27 cellular contexts compared by ENCODE assay signal in the genomic region with DNA sequence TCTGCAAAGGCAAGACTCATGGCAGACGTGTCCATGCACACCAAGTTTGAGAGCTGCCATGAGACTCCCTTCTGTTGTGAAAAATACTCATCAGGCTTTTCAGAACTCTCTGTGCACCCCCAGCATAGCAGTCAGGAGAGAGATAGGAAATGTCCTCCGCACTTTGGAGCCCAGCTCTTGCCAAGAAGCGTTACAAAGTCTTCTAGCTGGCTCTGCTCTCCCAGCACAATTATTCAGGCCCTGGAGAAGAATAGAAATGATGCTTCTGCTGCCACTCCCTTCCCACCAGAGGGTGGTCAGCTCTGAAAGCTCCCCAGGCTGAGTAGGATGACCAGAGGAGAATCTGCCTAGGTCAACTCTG.
DNase-seq lines count a peak whose midpoint lies in the region; ATAC-seq, FAIRE-seq and TF ChIP-seq lines count a peak whose summit lies in the region.
"Had no signal": no experiment of that assay in that cellular context is flagged by ENCODE, and none has a peak within 500 bp of the region (broad histone marks: within the 10 kb centered on the region; RNA-seq: fewer than 3 reads in every experiment).

No MANE protein-coding gene starts in this region.

- no peaks in the 10 kb centered on the region for H4K20me1 ChIP-seq in HepG2 (ENCODE audit: insufficient read depth, low read length)

- H3K4me2 ChIP-seq in HepG2 (ENCODE audit: low read depth, low read length): no peak overlapping the region

- TF ChIP-seq POLR2A in HepG2 (IDR thresholded peaks at IDR 0.05; ENCODE audit: insufficient read depth in 1 of 2, low read depth in 2 of 2, low read length in 2 of 2) (no peak), adrenal gland (IDR thresholded peaks at IDR 0.05) (no peak)

- H3K36me3 Mint-ChIP-seq in chondrocyte (ENCODE audit: low read depth): no peaks in the 10 kb centered on the region

- H3K4me3 ChIP-seq in HepG2 (replicated peaks in 1 of 3; ENCODE audit: insufficient read depth in 1 of 3, low read depth in 2 of 3, low read length in 3 of 3) (no peak overlapping the region), adrenal gland (no peak overlapping the region)
- H3K4me3 ChIP-seq: gastroesophageal sphincter, mucosa of descending colon, right atrium auricular region, thyroid gland had no signal

- CTCF ChIA-PET in RWPE1 (lab: Yijun Ruan, JAX) (no interaction called here), HepG2 (lab: Yijun Ruan, JAX; ENCODE audit: low intra/inter-chr PET ratio, low total read pairs) (no interaction called here)

- FAIRE-seq in HepG2 (lab: Jason Lieb, UNC) (no peak), RCC 7860 (lab: Jason Lieb, UNC) (no peak)
- FAIRE-seq: GM19239 had no signal

- no peaks in the 10 kb centered on the region for H3K36me3 ChIP-seq in HepG2 (replicated peaks in 1 of 2; ENCODE audit: control insufficient read depth in 1 of 2, insufficient read depth in 2 of 2, low read length in 2 of 2)
- H3K36me3 ChIP-seq in adrenal gland (replicated peaks in 1 of 2): no peaks in the 10 kb centered on the region
- H3K36me3 ChIP-seq: gastroesophageal sphincter, right atrium auricular region, thyroid gland had no signal

- 85% methylated on average over 2 of the region's 3 CpGs for WGBS in HepG2 (ENCODE audit: low lambda C conversion rate)
- WGBS in adrenal gland, 4 donors: 69 to 100% (median 95%) methylated on average over 2 to 3 of the region's 3 CpGs

- H2AFZ ChIP-seq in HepG2 (ENCODE audit: low read length): peak overlapping the region; percentile 2
- H2AFZ ChIP-seq: parathyroid adenoma had no signal

- DNase-seq in AG08395 (ENCODE audit: low spot score) (peak; percentile 38), RWPE1 (ENCODE audit: low spot score) (no peak), chondrocyte (ENCODE audit: low spot score) (no peak), HepG2 (ENCODE audit: low spot score) (no peak), adrenal gland (no peak), RCC 7860 (ENCODE audit: low spot score) (no peak), SKM-1 (lab: John Stamatoyannopoulos, UW; ENCODE audit: unreplicated experiment) (no peak)
- DNase-seq: activated B cell treated with CpG ODN at 0.5 μM for 24 hours; cerebellar nuclear complex; hippocampal formation; MM.1S; mucosa of descending colon; NCI-H1436 treated with DMSO at 0.1 percent for 48 hours; NCI-H2171; NCI-H510A treated with DMSO at 0.1 percent for 48 hours; NK-92 treated with Interleukin-12 subunit alpha and Interleukin-12 subunit beta, amount 100 ng/mL, for 24 hours; T-helper 9 cell; thyroid gland had no signal

- no peak overlapping the region for H3K4me3 Mint-ChIP-seq in chondrocyte (ENCODE audit: unreplicated experiment)
- H3K4me3 Mint-ChIP-seq: activated B cell treated with CpG ODN at 0.5 μM for 24 hours; stimulated activated naive CD8-positive, alpha-beta T cell treated with anti-CD3 and anti-CD28 coated beads, Interleukin-15, Interleukin-2, amounts not matched to agents 100 ng/mL and 50 ng/mL, for 24 hours had no signal

- ATAC-seq in HepG2 (no peak), HG03460 (IDR thresholded peaks at IDR 0.05; ENCODE audit: unreplicated experiment) (no peak)
- ATAC-seq: activated naive CD4-positive, alpha-beta T cell treated with anti-CD3 and anti-CD28 coated beads, Interleukin-2, amount 50 U/mL, for 72 hours; gastroesophageal sphincter; mucosa of descending colon had no signal

- no peaks in the 10 kb centered on the region for H3K9me3 Mint-ChIP-seq in chondrocyte (ENCODE audit: low read depth)
- H3K9me3 Mint-ChIP-seq: activated B cell treated with CpG ODN at 0.5 μM for 24 hours; activated naive CD4-positive, alpha-beta T cell treated with anti-CD3 and anti-CD28 coated beads, Interleukin-2, amount 50 U/mL, for 72 hours; activated T-helper 2 cell treated with anti-CD3 and anti-CD28 coated beads, Interferon-gamma antibody, Interleukin-2, Interleukin-4, amounts not matched to agents 10 μg/mL and 5 μg/mL and 100 μg/mL, durations not matched to agents 14 hours and 24 hours and 36 hours; stimulated activated naive CD8-positive, alpha-beta T cell treated with anti-CD3 and anti-CD28 coated beads, Interleukin-15, Interleukin-2, amounts not matched to agents 100 ng/mL and 50 ng/mL, for 24 hours had no signal

- H3K27ac ChIP-seq in RWPE1: peak overlapping the region; percentile 50
- no peak overlapping the region for H3K27ac ChIP-seq in HepG2 (ENCODE audit: extremely low read length, insufficient read depth, low read length)
- no peak overlapping the region for H3K27ac ChIP-seq in adrenal gland
- H3K27ac ChIP-seq: C4-2B, gastroesophageal sphincter, parathyroid adenoma, right atrium auricular region, thyroid gland had no signal

- in situ Hi-C loops in HepG2 (cut with HindIII; ENCODE audit: extremely low pct_ligation_motif_present, low pct_unique_long_range_greater_than_20kb): no loop called here

- H3K27me3 ChIP-seq in HepG2 (ENCODE audit: control insufficient read depth in 1 of 2, insufficient read depth in 2 of 2, low read length in 2 of 2): no peaks in the 10 kb centered on the region
- no peaks in the 10 kb centered on the region for H3K27me3 ChIP-seq in adrenal gland
- H3K27me3 ChIP-seq: gastroesophageal sphincter, right atrium auricular region, thyroid gland had no signal

- TF ChIP-seq RAD21 in HepG2 (CRISPR knock-in tag; IDR thresholded peaks at IDR 0.05): no peak

- POLR2A ChIA-PET in RWPE1 (lab: Yijun Ruan, JAX; ENCODE audit: low non-redundant PET) (no interaction called here), HepG2 (lab: Yijun Ruan, JAX) (interaction anchor here (0.9 to 2.1 kb wide), 3 partner anchors 32 to 595 kb away, joined by 3 to 10 read pairs (median 3); partner anchors contain the start of gene ID2)

- no TSS peak for BruUV-seq in HepG2 (replicated peaks; lab: Mats Ljungman, UMichigan)

- peak overlapping the region; percentile 78 for H3K27ac Mint-ChIP-seq in chondrocyte (ENCODE audit: unreplicated experiment)
- H3K27ac Mint-ChIP-seq: activated B cell treated with CpG ODN at 0.5 μM for 24 hours; activated naive CD4-positive, alpha-beta T cell treated with anti-CD3 and anti-CD28 coated beads, Interleukin-2, amount 50 U/mL, for 72 hours; activated T-helper 2 cell treated with anti-CD3 and anti-CD28 coated beads, Interferon-gamma antibody, Interleukin-2, Interleukin-4, amounts not matched to agents 10 μg/mL and 5 μg/mL and 100 μg/mL, durations not matched to agents 14 hours and 24 hours and 36 hours; stimulated activated naive CD8-positive, alpha-beta T cell treated with anti-CD3 and anti-CD28 coated beads, Interleukin-15, Interleukin-2, amounts not matched to agents 100 ng/mL and 50 ng/mL, for 24 hours had no signal

- H3K4me1 ChIP-seq in HepG2 (ENCODE audit: insufficient read depth, low read length) (peaks cover 54% of the 10 kb centered on the region), adrenal gland (replicated peaks in 1 of 2) (peaks cover 10 to 12% of the 10 kb centered on the region in 2 donors)
- H3K4me1 ChIP-seq: gastroesophageal sphincter, right atrium auricular region, thyroid gland had no signal

- no peak overlapping the region for H3K9ac ChIP-seq in HepG2 (ENCODE audit: insufficient read depth, low read depth, low read length)
- H3K9ac ChIP-seq: parathyroid adenoma had no signal

- H3K27me3 Mint-ChIP-seq in chondrocyte (ENCODE audit: low read depth): no peaks in the 10 kb centered on the region
- H3K27me3 Mint-ChIP-seq: activated B cell treated with CpG ODN at 0.5 μM for 24 hours had no signal

- no peaks in the 10 kb centered on the region for H3K79me2 ChIP-seq in HepG2 (ENCODE audit: insufficient read depth, low read length)
- H3K79me2 ChIP-seq: parathyroid adenoma had no signal

- intact Hi-C loops in HepG2 (cut with micrococcal nuclease; ENCODE audit: unreplicated experiment) (no loop called here), adrenal gland (cut with DNase I) (no loop called here)

- H3K9me3 ChIP-seq in HepG2 (ENCODE audit: low read length): no peaks in the 10 kb centered on the region
- H3K9me3 ChIP-seq in adrenal gland (replicated peaks in 1 of 3): no peaks in the 10 kb centered on the region
- H3K9me3 ChIP-seq: gastroesophageal sphincter, mucosa of descending colon, right atrium auricular region, thyroid gland had no signal

- TF ChIP-seq CTCF in RWPE1 (conservative IDR thresholded peaks at IDR 0.05; ENCODE audit: low read depth): no peak
- TF ChIP-seq CTCF in chondrocyte (IDR thresholded peaks at IDR 0.05): no peak
- no peak for TF ChIP-seq CTCF in HepG2 (CRISPR knock-in tag; IDR thresholded peaks at IDR 0.05)
- no peak for TF ChIP-seq CTCF in adrenal gland (IDR thresholded peaks at IDR 0.05)

- peaks cover 21% of the 10 kb centered on the region for H3K4me1 Mint-ChIP-seq in chondrocyte (ENCODE audit: low read depth)
- H3K4me1 Mint-ChIP-seq: activated B cell treated with CpG ODN at 0.5 μM for 24 hours had no signal

- TF ChIP-seq EP300 in HepG2 (IDR thresholded peaks at IDR 0.05; ENCODE audit: low read depth in 2 of 2, low read length in 2 of 2) (no peak), HepG2 (CRISPR knock-in tag; IDR thresholded peaks at IDR 0.05; ENCODE audit: borderline replicate concordance) (no peak)

TF ChIP-seq in HepG2, 621 proteins besides CTCF, POLR2A, EP300 and RAD21 (continues in another document):
- TF ChIP-seq, protein P1, sequence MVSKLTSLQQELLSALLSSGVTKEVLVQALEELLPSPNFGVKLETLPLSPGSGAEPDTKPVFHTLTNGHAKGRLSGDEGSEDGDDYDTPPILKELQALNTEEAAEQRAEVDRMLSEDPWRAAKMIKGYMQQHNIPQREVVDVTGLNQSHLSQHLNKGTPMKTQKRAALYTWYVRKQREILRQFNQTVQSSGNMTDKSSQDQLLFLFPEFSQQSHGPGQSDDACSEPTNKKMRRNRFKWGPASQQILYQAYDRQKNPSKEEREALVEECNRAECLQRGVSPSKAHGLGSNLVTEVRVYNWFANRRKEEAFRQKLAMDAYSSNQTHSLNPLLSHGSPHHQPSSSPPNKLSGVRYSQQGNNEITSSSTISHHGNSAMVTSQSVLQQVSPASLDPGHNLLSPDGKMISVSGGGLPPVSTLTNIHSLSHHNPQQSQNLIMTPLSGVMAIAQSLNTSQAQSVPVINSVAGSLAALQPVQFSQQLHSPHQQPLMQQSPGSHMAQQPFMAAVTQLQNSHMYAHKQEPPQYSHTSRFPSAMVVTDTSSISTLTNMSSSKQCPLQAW (CRISPR knock-in tag; IDR thresholded peaks at IDR 0.05): 0 out of 2 replicates have a peak, but pooled peaks have one; percentile 31
- TF ChIP-seq, protein P2, sequence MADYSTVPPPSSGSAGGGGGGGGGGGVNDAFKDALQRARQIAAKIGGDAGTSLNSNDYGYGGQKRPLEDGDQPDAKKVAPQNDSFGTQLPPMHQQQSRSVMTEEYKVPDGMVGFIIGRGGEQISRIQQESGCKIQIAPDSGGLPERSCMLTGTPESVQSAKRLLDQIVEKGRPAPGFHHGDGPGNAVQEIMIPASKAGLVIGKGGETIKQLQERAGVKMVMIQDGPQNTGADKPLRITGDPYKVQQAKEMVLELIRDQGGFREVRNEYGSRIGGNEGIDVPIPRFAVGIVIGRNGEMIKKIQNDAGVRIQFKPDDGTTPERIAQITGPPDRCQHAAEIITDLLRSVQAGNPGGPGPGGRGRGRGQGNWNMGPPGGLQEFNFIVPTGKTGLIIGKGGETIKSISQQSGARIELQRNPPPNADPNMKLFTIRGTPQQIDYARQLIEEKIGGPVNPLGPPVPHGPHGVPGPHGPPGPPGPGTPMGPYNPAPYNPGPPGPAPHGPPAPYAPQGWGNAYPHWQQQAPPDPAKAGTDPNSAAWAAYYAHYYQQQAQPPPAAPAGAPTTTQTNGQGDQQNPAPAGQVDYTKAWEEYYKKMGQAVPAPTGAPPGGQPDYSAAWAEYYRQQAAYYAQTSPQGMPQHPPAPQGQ (CRISPR knock-in tag; IDR thresholded peaks at IDR 0.05; ENCODE audit: borderline replicate concordance): no peak
